Comparison of ENCODE assay signal across 16 cellular contexts in genomic region chr17:21397341-21398050, GRCh38. TPM values are rescaled to one million over a fixed set of nuclear protein-coding genes. Genes with fewer than 3 reads are reported as not detected.
DNase-seq lines count a peak whose midpoint lies in the region; ATAC-seq and TF ChIP-seq lines count a peak whose summit lies in the region.
"Had no signal": no experiment of that assay in that cellular context is flagged by ENCODE, and none has a peak within 500 bp of the region (broad histone marks: within the 10 kb centered on the region; RNA-seq: fewer than 3 reads in every experiment).

No MANE protein-coding gene starts in this region.

- H3K27me3 ChIP-seq in psoas muscle (ENCODE audit: insufficient read depth in 3 of 3, low read length in 2 of 3) (no peaks in the 10 kb centered on the region), prostate gland (replicated peaks; ENCODE audit: insufficient read depth) (no peaks in the 10 kb centered on the region)
- H3K27me3 ChIP-seq: body of pancreas had no signal

- ATAC-seq in psoas muscle: peak in 3 of 4 donors; percentile 21 to 54 (median 34)
- ATAC-seq: body of pancreas, left lobe of liver had no signal

- H3K4me3 ChIP-seq in AG10803 (ENCODE audit: low read length): no peak overlapping the region; the same call in 1 of the 2 replicates
- no peak overlapping the region for H3K4me3 ChIP-seq in fibroblast of the aortic adventitia (ENCODE audit: low read depth, low read length)
- no peak overlapping the region for H3K4me3 ChIP-seq in psoas muscle
- no peak overlapping the region for H3K4me3 ChIP-seq in prostate gland
- H3K4me3 ChIP-seq: body of pancreas had no signal

- H3K27ac ChIP-seq in psoas muscle (peak overlapping the region; percentile 41), prostate gland (no peak overlapping the region)
- H3K27ac ChIP-seq: body of pancreas, KMS-11, RWPE1 had no signal

- H3K36me3 ChIP-seq in psoas muscle (ENCODE audit: insufficient read depth in 1 of 2, low read depth in 1 of 2): no peaks in the 10 kb centered on the region
- H3K36me3 ChIP-seq in prostate gland: no peaks in the 10 kb centered on the region

- intact Hi-C loops in psoas muscle (cut with DNase I): loop anchor here in 1 of 2 donors (10.0 kb wide), 2 partner anchors 47 to 393 kb away; no protein-coding TSS in a partner anchor
- intact Hi-C loops in prostate gland (cut with DNase I): no loop called here

- TF ChIP-seq CTCF in AG10803 (conservative IDR thresholded peaks at IDR 0.05; ENCODE audit: low read length): no peak
- no peak for TF ChIP-seq CTCF in fibroblast of the aortic adventitia (IDR thresholded peaks at IDR 0.05; ENCODE audit: insufficient read depth, low read length)
- TF ChIP-seq CTCF in psoas muscle (IDR thresholded peaks at IDR 0.05): no peak
- no peak for TF ChIP-seq CTCF in prostate gland (IDR thresholded peaks at IDR 0.05)

- no peak for TF ChIP-seq POLR2A in prostate gland (IDR thresholded peaks at IDR 0.05)

- H3K9me3 ChIP-seq in psoas muscle (no peaks in the 10 kb centered on the region), prostate gland (no peaks in the 10 kb centered on the region)
- H3K9me3 ChIP-seq: body of pancreas had no signal

- WGBS in psoas muscle, 3 donors: 48 to 71% (median 58%) methylated on average over 26 of the region's 26 CpGs
- WGBS in prostate gland: 63% methylated on average over 26 of the region's 26 CpGs

- DNase-seq in AG10803 (ENCODE audit: low read depth) (peak; percentile 87), RPMI7951 (ENCODE audit: low read depth) (peak; percentile 80), fibroblast of the aortic adventitia (ENCODE audit: low read depth) (peak; percentile 74), psoas muscle (peak in 1 of 2 donors; percentile 43), prostate gland (ENCODE audit: low spot score) (no peak), DMS79 treated with DMSO at 0.1 percent for 48 hours (lab: John Stamatoyannopoulos, UW) (no peak), NCI-H1930 (lab: John Stamatoyannopoulos, UW) (no peak), NCI-H1436 treated with DMSO at 0.1 percent for 48 hours (lab: John Stamatoyannopoulos, UW) (no peak)
- DNase-seq: activated CD4-positive, alpha-beta memory T cell treated with anti-CD3 and anti-CD28 coated beads for 36 hours; NCI-H526 treated with DMSO at 0.1 percent for 48 hours had no signal

- H3K4me1 ChIP-seq in psoas muscle (peaks cover 11% of the 10 kb centered on the region), prostate gland (replicated peaks) (no peaks in the 10 kb centered on the region)
- H3K4me1 ChIP-seq: body of pancreas had no signal

RNA-seq across cellular contexts. Expression of gene KCNJ12, which starts 21.3 kb away (rescaled TPM):
- 0.10 TPM in 1 of 2 replicates, not detected in the other for total RNA-seq in RPMI7951 (2014; rRNA removed; shearing (Covaris generic))
- total RNA-seq in fibroblast of the aortic adventitia (ENCODE audit: low replicate concordance): 1.7 and 2.7 TPM in 2 replicates
- 10 to 100 TPM in 3 of 4 donors, 1 to 10 TPM in 1; 9.4 to 31.0 (median 23.4) TPM for total RNA-seq in psoas muscle
- 10 to 100 TPM in 2 of 3 donors, 1 to 10 TPM in 1; 5.2 to 42.7 (median 13.6) TPM for polyA plus RNA-seq in psoas muscle
- total RNA-seq in prostate gland: 1 to 10 TPM in 1 of 2 donors, under 1 TPM in 1; 0.32 to 3.8 TPM
- total RNA-seq: activated CD4-positive, alpha-beta memory T cell treated with anti-CD3 and anti-CD28 coated beads for 36 hours; activated T-helper 2 cell treated with anti-CD3 and anti-CD28 coated beads, Interferon-gamma antibody, Interleukin-2, Interleukin-4, amounts not matched to agents 10 μg/mL and 5 μg/mL and 100 μg/mL, durations not matched to agents 14 hours and 24 hours and 36 hours; T-helper 2 cell treated with Interferon-gamma antibody and Interleukin-4, amounts not matched to agents 100 ng/mL and 5 ng/mL, for 36 hours had no signal

Comparison
In these comparisons a context has a peak if more than half of its experiments do, and no peak if none do; other contexts are left out.
1. DNase-seq: peak in AG10803 (single experiment), RPMI7951 (single experiment) and fibroblast of the aortic adventitia (single experiment); none in prostate gland (single experiment), DMS79 treated with DMSO at 0.1 percent for 48 hours (single experiment), NCI-H1930 (0 of 2) and NCI-H1436 treated with DMSO at 0.1 percent for 48 hours (single experiment).